8 cellular contexts compared by ENCODE assay signal in genomic region chr5:88826959-88827585, GRCh38. TPM values are rescaled to one million over a fixed set of nuclear protein-coding genes. Genes with fewer than 3 reads are reported as not detected.
A peak's percentile ranks its signal among the peaks of the same experiment; 100 is the strongest.
DNase-seq lines count a peak whose midpoint lies in the region; ATAC-seq, FAIRE-seq and TF ChIP-seq lines count a peak whose summit lies in the region.

No MANE protein-coding gene starts in this region.

- TF ChIP-seq CTCF in GM23338 (conservative IDR thresholded peaks at IDR 0.05; ENCODE audit: low read depth in 2 of 2) (no peak), KMS-11 (conservative IDR thresholded peaks at IDR 0.05; ENCODE audit: low read depth, low read length) (no peak), adrenal gland (IDR thresholded peaks at IDR 0.05) (no peak), suprapubic skin (IDR thresholded peaks at IDR 0.05) (no peak)

- intact Hi-C loops in adrenal gland (cut with DNase I), result no loop called here

- no peak overlapping the region for H3K4me2 ChIP-seq in GM23338
- H3K4me2 ChIP-seq in KMS-11, result peak overlapping the region; percentile 27; the same call in 1 of the 2 replicates

- FAIRE-seq in GM12892 (lab: Jason Lieb, UNC), result peak; percentile 100

- H3K27me3 ChIP-seq in GM23338 (ENCODE audit: insufficient read depth), result no peaks in the 10 kb centered on the region
- no peaks in the 10 kb centered on the region for H3K27me3 ChIP-seq in KMS-11 (ENCODE audit: insufficient read depth, low read depth)
- no peaks in the 10 kb centered on the region for H3K27me3 ChIP-seq in adrenal gland
- no peaks in the 10 kb centered on the region for H3K27me3 ChIP-seq in suprapubic skin

- H3K36me3 Mint-ChIP-seq in GM23338 (ENCODE audit: low read depth), result no peaks in the 10 kb centered on the region

- no peaks in the 10 kb centered on the region for H4K20me1 ChIP-seq in GM23338 (replicated peaks; ENCODE audit: insufficient read depth)
- H4K20me1 ChIP-seq in KMS-11 (ENCODE audit: insufficient read depth), result no peaks in the 10 kb centered on the region

- H3K79me2 ChIP-seq in GM23338 (replicated peaks; ENCODE audit: insufficient read depth), result no peaks in the 10 kb centered on the region
- no peaks in the 10 kb centered on the region for H3K79me2 ChIP-seq in KMS-11 (ENCODE audit: insufficient read depth, low read depth)

- H3K27ac ChIP-seq in GM23338 (ENCODE audit: low read depth), result no peak overlapping the region
- no peak overlapping the region for H3K27ac ChIP-seq in KMS-11
- peak overlapping the region; percentile 24 to 92 (median 79) for H3K27ac ChIP-seq in adrenal gland
- peak overlapping the region; percentile 60 for H3K27ac ChIP-seq in suprapubic skin

- H2AFZ ChIP-seq in GM23338 (0 out of 2 replicates have a peak overlapping the region, but pooled peaks have one; percentile 48), KMS-11 (ENCODE audit: low read depth) (no peak overlapping the region)

- no peak overlapping the region for H3K9ac ChIP-seq in KMS-11

- H3K9me3 ChIP-seq in adrenal gland (replicated peaks in 1 of 3) (no peaks in the 10 kb centered on the region), suprapubic skin (no peaks in the 10 kb centered on the region)

- 0 out of 2 replicates have a peak overlapping the region, but pooled peaks have one; percentile 6 for H3K27ac Mint-ChIP-seq in GM23338

- no peaks in the 10 kb centered on the region for H3K9me2 ChIP-seq in GM23338 (ENCODE audit: insufficient read depth)

- no peaks in the 10 kb centered on the region for H3F3A ChIP-seq in GM23338 (replicated peaks; ENCODE audit: low read depth)

- peaks cover 40% of the 10 kb centered on the region for H3K4me1 Mint-ChIP-seq in GM23338

- H3K27me3 Mint-ChIP-seq in GM23338 (ENCODE audit: insufficient read depth, low read depth, poor library complexity), result peaks cover 2% of the 10 kb centered on the region

- H3K4me3 Mint-ChIP-seq in GM23338, result no peak overlapping the region

- 9 to 19% (median 14%) methylated on average over 6 of the region's 6 CpGs for WGBS in adrenal gland, 4 donors
- 55% methylated on average over 6 of the region's 6 CpGs for WGBS in suprapubic skin

- H3K4me1 ChIP-seq in GM23338 (ENCODE audit: insufficient read depth), result peaks cover 37% of the 10 kb centered on the region
- H3K4me1 ChIP-seq in KMS-11 (ENCODE audit: low read depth, poor library complexity, severe bottlenecking), result peaks cover 21% of the 10 kb centered on the region
- peaks cover 45 to 88% of the 10 kb centered on the region in 2 donors for H3K4me1 ChIP-seq in adrenal gland (replicated peaks in 1 of 2)
- peaks cover 33% of the 10 kb centered on the region for H3K4me1 ChIP-seq in suprapubic skin

- H3K36me3 ChIP-seq in GM23338 (ENCODE audit: insufficient read depth) (no peaks in the 10 kb centered on the region), KMS-11 (ENCODE audit: insufficient read depth) (no peaks in the 10 kb centered on the region), adrenal gland (replicated peaks in 1 of 2) (peaks cover 0 to 17% of the 10 kb centered on the region in 2 donors), suprapubic skin (no peaks in the 10 kb centered on the region)

- H3K4me3 ChIP-seq in GM23338 (no peak overlapping the region), KMS-11 (IDR thresholded peaks at IDR 0.05; ENCODE audit: insufficient read depth, low read depth, low read length) (no peak overlapping the region), adrenal gland (peak overlapping the region in 1 of 4 donors; percentile 46), suprapubic skin (no peak overlapping the region)

- no peak for TF ChIP-seq EP300 in suprapubic skin (IDR thresholded peaks at IDR 0.05)

- TF ChIP-seq POLR2A in GM12892 (IDR thresholded peaks at IDR 0.05; ENCODE audit: low read depth, low read length) (peak; percentile 53), adrenal gland (IDR thresholded peaks at IDR 0.05) (peak in 1 of 2 donors; percentile 69), suprapubic skin (IDR thresholded peaks at IDR 0.05) (no peak)

- DNase-seq in GM12892 (ENCODE audit: insufficient read length) (no peak), GM23338 (ENCODE audit: low spot score) (peak; percentile 18), adrenal gland (peak; percentile 48 to 85 (median 59)), islet precursor cell (peak; percentile 77), suprapubic skin (ENCODE audit: low spot score in 2 of 2) (no peak), HUDEP-2 (lab: John Stamatoyannopoulos, UW; ENCODE audit: unreplicated experiment in 76 of 76) (no peak), DMS 273 (lab: John Stamatoyannopoulos, UW; ENCODE audit: unreplicated experiment) (no peak)

- ATAC-seq in GM23338, result peak; percentile 70

- H3K9me3 Mint-ChIP-seq in GM23338, result no peaks in the 10 kb centered on the region

TF ChIP-seq in GM23338, 12 proteins besides CTCF, POLR2A, EP300 and RAD21 (continues in another document):
- TF ChIP-seq ZNF462 (CRISPR knock-in tag; IDR thresholded peaks at IDR 0.05), result no peak
- no peak for TF ChIP-seq ZNF331 (CRISPR knock-in tag; IDR thresholded peaks at IDR 0.05; ENCODE audit: low read depth)
- TF ChIP-seq ZNF114 (CRISPR knock-in tag; IDR thresholded peaks at IDR 0.05), result no peak
- TF ChIP-seq CREB1 (CRISPR knock-in tag; IDR thresholded peaks at IDR 0.05; ENCODE audit: low read depth), result no peak
- TF ChIP-seq NANOG (IDR thresholded peaks at IDR 0.05; ENCODE audit: borderline replicate concordance), result no peak
- no peak for TF ChIP-seq STAT1 (IDR thresholded peaks at IDR 0.05; ENCODE audit: unreplicated experiment)

RNA-seq across cellular contexts. Expression of gene MEF2C, which starts 55.9 kb away (rescaled TPM):
- 207 TPM for polyA plus RNA-seq in GM12892 (2012; ENCODE audit: missing spikeins)
- total RNA-seq in GM23338 (2014; rRNA removed; shearing (Covaris generic)), result 0.97 and 1.2 TPM in 2 replicates
- polyA plus RNA-seq in GM23338 (2016; fragmentation: Nextera tagmentation; extraction: Ambion mirVana), result 1.6 and 1.8 TPM in 2 replicates
- 100 to 1,000 TPM in 2 of 8 donors, 10 to 100 TPM in 6; 43.6 to 172 (median 79.4) TPM for total RNA-seq in adrenal gland
- 10 to 100 TPM; 26.8 to 63.7 (median 36.4) TPM for polyA plus RNA-seq in adrenal gland
- total RNA-seq in suprapubic skin, result 10 to 100 TPM in 2 of 4 donors, 1 to 10 TPM in 2; 5.9 to 15.9 (median 10.1) TPM

Comparison
In these comparisons a context has a peak if more than half of its experiments do, and no peak if none do; other contexts are left out.
1. DNase-seq: peak in GM23338 (single experiment), adrenal gland (7 of 7) and islet precursor cell (single experiment); none in GM12892 (single experiment), suprapubic skin (0 of 2), HUDEP-2 (0 of 76) and DMS 273 (single experiment).
2. H3K27ac ChIP-seq: peak in adrenal gland (5 of 5) and suprapubic skin (single experiment); none in GM23338 (single experiment) and KMS-11 (single experiment).